Comparison of ENCODE assay signal across 8 cellular contexts in the genomic region with DNA sequence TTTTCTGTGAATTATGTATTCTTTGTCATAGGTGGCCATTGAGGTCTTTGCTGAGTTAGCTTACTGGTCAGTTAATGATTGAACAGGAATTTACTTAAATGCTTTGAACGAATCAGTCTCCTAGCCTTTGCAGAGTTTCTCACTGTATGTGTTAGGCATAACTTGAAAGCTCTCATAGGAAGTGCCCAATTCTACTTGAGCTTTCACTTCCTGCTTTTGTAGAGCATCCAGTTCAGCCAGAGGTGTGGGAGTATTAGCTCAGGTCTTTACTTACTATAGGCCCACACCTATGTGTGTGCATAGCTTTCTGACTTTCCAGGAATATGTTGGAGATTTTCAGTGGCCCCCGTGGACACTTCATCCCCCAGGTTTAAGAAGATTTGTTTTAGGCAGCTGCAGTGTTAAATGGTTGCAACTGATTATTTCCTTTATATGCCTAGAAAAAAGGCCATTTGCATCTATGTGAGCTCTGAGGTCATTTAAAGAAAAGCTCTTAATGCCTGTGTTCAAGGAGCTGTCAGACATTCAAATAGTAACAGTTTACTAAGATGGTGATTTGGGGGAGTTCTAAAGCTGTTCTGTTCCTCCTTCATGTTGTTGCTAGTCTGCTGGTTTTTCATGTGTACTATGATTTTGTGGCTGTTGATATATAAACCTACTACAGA.
DNase-seq lines count a peak whose midpoint lies in the region; ATAC-seq, FAIRE-seq and TF ChIP-seq lines count a peak whose summit lies in the region.

No MANE protein-coding gene starts in this region.

- intact Hi-C loops in HepG2 (cut with micrococcal nuclease; ENCODE audit: unreplicated experiment), result no loop called here

- no peak for TF ChIP-seq RAD21 in HepG2 (CRISPR knock-in tag; IDR thresholded peaks at IDR 0.05)

- BruUV-seq in HepG2 (replicated peaks; lab: Mats Ljungman, UMichigan), result no TSS peak

- H3K4me2 ChIP-seq in HepG2 (ENCODE audit: low read depth, low read length), result peak overlapping the region; percentile 52

- TF ChIP-seq POLR2A in HepG2 (IDR thresholded peaks at IDR 0.05; ENCODE audit: insufficient read depth in 1 of 2, low read depth in 2 of 2, low read length in 2 of 2) (no peak), suprapubic skin (IDR thresholded peaks at IDR 0.05) (no peak)

- no peak overlapping the region for H2AFZ ChIP-seq in HepG2 (ENCODE audit: low read length)

- peak; percentile 82 for FAIRE-seq in HepG2 (lab: Jason Lieb, UNC)

- H3K36me3 ChIP-seq in HepG2 (replicated peaks in 1 of 2; ENCODE audit: control insufficient read depth in 1 of 2, insufficient read depth in 2 of 2, low read length in 2 of 2) (peaks cover 1 to 3% of the 10 kb centered on the region in 2 experiments; a peak in 1 of 5 replicates), suprapubic skin (no peaks in the 10 kb centered on the region)

- 0 out of 2 replicates have a peak overlapping the region, but pooled peaks have one; percentile 1 for H3K9ac ChIP-seq in HepG2 (ENCODE audit: insufficient read depth, low read depth, low read length)

- TF ChIP-seq EP300 in HepG2 (IDR thresholded peaks at IDR 0.05; ENCODE audit: low read depth in 2 of 2, low read length in 2 of 2) (peak in 1 of 2 experiments; percentile 22; a peak in 1 of 4 replicates), HepG2 (CRISPR knock-in tag; IDR thresholded peaks at IDR 0.05; ENCODE audit: borderline replicate concordance) (no peak; the same call in 1 of the 2 replicates), suprapubic skin (IDR thresholded peaks at IDR 0.05) (no peak)

- ATAC-seq in GM18508 (IDR thresholded peaks at IDR 0.05; ENCODE audit: insufficient read depth, unreplicated experiment), result peak; percentile 99
- ATAC-seq in GM21786 (IDR thresholded peaks at IDR 0.05; ENCODE audit: unreplicated experiment), result peak; percentile 100
- peak; percentile 100 for ATAC-seq in HepG2

- POLR2A ChIA-PET in HepG2 (lab: Yijun Ruan, JAX), result interaction anchor here (0.7 to 1.5 kb wide), 4 partner anchors 14 to 62 kb away, joined by 3 to 17 read pairs (median 6); a partner anchor contains a TSS

- peak overlapping the region; percentile 30 for H3K27ac ChIP-seq in HepG2 (ENCODE audit: extremely low read length, insufficient read depth, low read length)
- H3K27ac ChIP-seq in suprapubic skin, result no peak overlapping the region

- no peak for TF ChIP-seq CTCF in HepG2 (CRISPR knock-in tag; IDR thresholded peaks at IDR 0.05)
- no peak for TF ChIP-seq CTCF in suprapubic skin (IDR thresholded peaks at IDR 0.05)

- CTCF ChIA-PET in HepG2 (lab: Yijun Ruan, JAX; ENCODE audit: low intra/inter-chr PET ratio, low total read pairs), result no interaction called here

- H3K9me3 ChIP-seq in HepG2 (ENCODE audit: low read length), result no peaks in the 10 kb centered on the region
- no peaks in the 10 kb centered on the region for H3K9me3 ChIP-seq in suprapubic skin

- WGBS in HepG2 (ENCODE audit: low lambda C conversion rate), result 11% methylated on average over 2 of the region's 2 CpGs
- 81% methylated on average over 2 of the region's 2 CpGs for WGBS in suprapubic skin

- no peak overlapping the region; a peak in 1 of 6 replicates for H3K4me3 ChIP-seq in HepG2 (replicated peaks in 1 of 3; ENCODE audit: insufficient read depth in 1 of 3, low read depth in 2 of 3, low read length in 3 of 3)
- H3K4me3 ChIP-seq in suprapubic skin, result no peak overlapping the region

- in situ Hi-C loops in KBM-7 (cut with MboI; ENCODE audit: low pct_unique_long_range_greater_than_20kb, low sequenced_read_pairs), result no loop called here
- in situ Hi-C loops in HepG2 (cut with HindIII; ENCODE audit: extremely low pct_ligation_motif_present, low pct_unique_long_range_greater_than_20kb), result no loop called here

- no peaks in the 10 kb centered on the region for H4K20me1 ChIP-seq in HepG2 (ENCODE audit: insufficient read depth, low read length)

- H3K27me3 ChIP-seq in HepG2 (ENCODE audit: control insufficient read depth in 1 of 2, insufficient read depth in 2 of 2, low read length in 2 of 2) (no peaks in the 10 kb centered on the region), suprapubic skin (no peaks in the 10 kb centered on the region)

- DNase-seq in KBM-7 (peak; percentile 50), HepG2 (ENCODE audit: low spot score) (peak; percentile 91), NCI-H187 (lab: John Stamatoyannopoulos, UW) (no peak), suprapubic skin (ENCODE audit: low spot score in 2 of 2) (no peak), NCI-H1417 (lab: John Stamatoyannopoulos, UW) (no peak)
- DNase-seq in stimulated activated CD4-positive, alpha-beta T cell treated with anti-CD3 and anti-CD28 coated beads, Interleukin-4, amount 100 ng/mL, for 4 hours, result no peak

- peaks cover 5% of the 10 kb centered on the region for H3K79me2 ChIP-seq in HepG2 (ENCODE audit: insufficient read depth, low read length)

- peaks cover 22% of the 10 kb centered on the region for H3K4me1 ChIP-seq in HepG2 (ENCODE audit: insufficient read depth, low read length)
- H3K4me1 ChIP-seq in suprapubic skin, result no peaks in the 10 kb centered on the region

TF ChIP-seq in HepG2, 621 proteins besides CTCF, POLR2A, EP300 and RAD21 (continues in another document):
- TF ChIP-seq TEAD3 (CRISPR knock-in tag; optimal IDR thresholded peaks at IDR 0.05; ENCODE audit: borderline replicate concordance) (peak; percentile 69), KLF12 (CRISPR knock-in tag; IDR thresholded peaks at IDR 0.05; ENCODE audit: borderline replicate concordance) (no peak), KLF16 (CRISPR knock-in tag; IDR thresholded peaks at IDR 0.05) (0 out of 4 replicates have a peak, but pooled peaks of 1 of the 2 experiments have one; percentile 23), SOX6 (IDR thresholded peaks at IDR 0.05) (no peak), SOX6 (CRISPR knock-in tag; IDR thresholded peaks at IDR 0.05) (peak; percentile 72), RXRB (CRISPR knock-in tag; IDR thresholded peaks at IDR 0.05; ENCODE audit: borderline replicate concordance) (peak; percentile 47; the same call in 1 of the 2 replicates), POGZ (CRISPR knock-in tag; IDR thresholded peaks at IDR 0.05) (peak; percentile 84), ISX (CRISPR knock-in tag; conservative IDR thresholded peaks at IDR 0.05) (no peak), ZKSCAN8 (CRISPR knock-in tag; IDR thresholded peaks at IDR 0.05; ENCODE audit: borderline replicate concordance) (0 out of 2 replicates have a peak, but pooled peaks have one; percentile 31)
- TF ChIP-seq, protein P1, sequence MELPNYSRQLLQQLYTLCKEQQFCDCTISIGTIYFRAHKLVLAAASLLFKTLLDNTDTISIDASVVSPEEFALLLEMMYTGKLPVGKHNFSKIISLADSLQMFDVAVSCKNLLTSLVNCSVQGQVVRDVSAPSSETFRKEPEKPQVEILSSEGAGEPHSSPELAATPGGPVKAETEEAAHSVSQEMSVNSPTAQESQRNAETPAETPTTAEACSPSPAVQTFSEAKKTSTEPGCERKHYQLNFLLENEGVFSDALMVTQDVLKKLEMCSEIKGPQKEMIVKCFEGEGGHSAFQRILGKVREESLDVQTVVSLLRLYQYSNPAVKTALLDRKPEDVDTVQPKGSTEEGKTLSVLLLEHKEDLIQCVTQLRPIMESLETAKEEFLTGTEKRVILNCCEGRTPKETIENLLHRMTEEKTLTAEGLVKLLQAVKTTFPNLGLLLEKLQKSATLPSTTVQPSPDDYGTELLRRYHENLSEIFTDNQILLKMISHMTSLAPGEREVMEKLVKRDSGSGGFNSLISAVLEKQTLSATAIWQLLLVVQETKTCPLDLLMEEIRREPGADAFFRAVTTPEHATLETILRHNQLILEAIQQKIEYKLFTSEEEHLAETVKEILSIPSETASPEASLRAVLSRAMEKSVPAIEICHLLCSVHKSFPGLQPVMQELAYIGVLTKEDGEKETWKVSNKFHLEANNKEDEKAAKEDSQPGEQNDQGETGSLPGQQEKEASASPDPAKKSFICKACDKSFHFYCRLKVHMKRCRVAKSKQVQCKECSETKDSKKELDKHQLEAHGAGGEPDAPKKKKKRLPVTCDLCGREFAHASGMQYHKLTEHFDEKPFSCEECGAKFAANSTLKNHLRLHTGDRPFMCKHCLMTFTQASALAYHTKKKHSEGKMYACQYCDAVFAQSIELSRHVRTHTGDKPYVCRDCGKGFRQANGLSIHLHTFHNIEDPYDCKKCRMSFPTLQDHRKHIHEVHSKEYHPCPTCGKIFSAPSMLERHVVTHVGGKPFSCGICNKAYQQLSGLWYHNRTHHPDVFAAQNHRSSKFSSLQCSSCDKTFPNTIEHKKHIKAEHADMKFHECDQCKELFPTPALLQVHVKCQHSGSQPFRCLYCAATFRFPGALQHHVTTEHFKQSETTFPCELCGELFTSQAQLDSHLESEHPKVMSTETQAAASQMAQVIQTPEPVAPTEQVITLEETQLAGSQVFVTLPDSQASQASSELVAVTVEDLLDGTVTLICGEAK (IDR thresholded peaks at IDR 0.05), result no peak
- TF ChIP-seq, protein P1 (CRISPR knock-in tag; IDR thresholded peaks at IDR 0.05), result no peak

Comparison
In these comparisons a context has a peak if more than half of its experiments do, and no peak if none do; other contexts are left out.
1. DNase-seq: peak in KBM-7 (single experiment) and HepG2 (single experiment); none in NCI-H187 (0 of 2), stimulated activated CD4-positive, alpha-beta T cell treated with anti-CD3 and anti-CD28 coated beads, Interleukin-4, amount 100 ng/mL, for 4 hours (0 of 2), suprapubic skin (0 of 2) and NCI-H1417 (0 of 3).
2. Peak in every context shown above with its lines, with median percentiles within 50 percentile points of each other: ATAC-seq.